8 cellular contexts compared by ENCODE assay signal in the genomic region with DNA sequence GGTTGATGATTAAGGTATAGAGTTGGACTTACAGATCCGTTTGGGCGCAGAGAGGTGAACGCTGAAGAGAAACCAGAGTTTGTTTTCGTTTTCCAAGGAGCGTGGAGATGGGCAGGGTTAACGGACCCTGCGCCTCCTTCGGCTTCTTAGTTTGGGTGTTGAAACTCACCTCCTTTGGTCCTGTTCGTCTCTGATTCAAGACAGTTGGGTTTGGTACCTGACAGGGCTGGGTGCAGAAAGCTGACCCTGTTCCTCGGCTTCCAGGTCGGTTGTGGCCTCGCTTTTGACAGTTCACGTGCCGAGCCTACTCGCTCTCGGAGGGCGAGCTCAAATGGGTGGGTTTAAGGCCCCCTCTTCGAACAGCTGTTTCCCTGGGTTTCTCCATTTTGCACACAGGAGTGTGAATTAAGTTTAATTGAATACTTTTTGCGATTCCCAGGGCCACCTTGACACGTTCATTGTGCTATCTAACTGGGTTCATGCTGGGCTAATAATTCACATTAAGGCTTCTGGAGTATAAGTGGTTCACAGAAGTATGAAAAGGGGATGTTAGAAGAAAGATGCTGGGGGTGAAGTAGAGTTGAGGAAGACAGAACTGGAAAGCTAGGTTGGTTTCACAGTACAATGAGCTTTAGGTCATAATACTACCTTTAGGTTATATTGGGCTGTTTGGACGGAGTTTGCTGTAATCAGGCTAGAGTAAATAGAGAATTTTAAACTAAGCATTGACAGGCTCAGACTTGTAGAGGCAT. TPM values are rescaled to one million over a fixed set of nuclear protein-coding genes. Genes with fewer than 3 reads are reported as not detected.
A peak's percentile ranks its signal among the peaks of the same experiment; 100 is the strongest.
DNase-seq lines count a peak whose midpoint lies in the region; ATAC-seq, FAIRE-seq and TF ChIP-seq lines count a peak whose summit lies in the region.

No MANE protein-coding gene starts in this region.

- H3K4me2 ChIP-seq in GM12878 (ENCODE audit: control insufficient read depth, insufficient read depth), result peak overlapping the region; percentile 58

- H3K27me3 ChIP-seq in GM12878 (replicated peaks in 1 of 2; ENCODE audit: control insufficient read depth in 2 of 2, insufficient read depth in 2 of 2, low read length in 1 of 2), result no peaks in the 10 kb centered on the region
- H3K27me3 ChIP-seq in liver (ENCODE audit: control insufficient read depth in 4 of 4, insufficient read depth in 4 of 4, low read length in 3 of 4), result no peaks in the 10 kb centered on the region
- no peaks in the 10 kb centered on the region for H3K27me3 ChIP-seq in thoracic aorta (replicated peaks; ENCODE audit: insufficient read depth)

- H3K27ac ChIP-seq in GM12878 (ENCODE audit: control insufficient read depth, insufficient read depth) (peak overlapping the region; percentile 86), liver (ENCODE audit: low read depth in 1 of 2, low read length in 2 of 2) (peak overlapping the region; percentile 100), thoracic aorta (peak overlapping the region; percentile 65 to 99)

- SMC1A ChIA-PET in GM12878 (lab: Charles Lee; ENCODE audit: uncharacterized antibody, unreplicated experiment), result interaction anchor here (0.7 to 4.0 kb wide), 11 partner anchors 10 to 178 kb away, joined by 3 to 24 read pairs (median 4); no protein-coding TSS in a partner anchor

- FAIRE-seq in GM12878 (lab: Jason Lieb, UNC), result no peak

- POLR2A ChIA-PET in GM12878 (lab: Charles Lee), result interaction anchor here (0.6 to 3.2 kb wide), 5 partner anchors 9 to 144 kb away, joined by 3 to 17 read pairs (median 3); no protein-coding TSS in a partner anchor

- intact Hi-C loops in GM12878 (cut with micrococcal nuclease; ENCODE audit: unreplicated experiment), result loop anchor here (5.0 kb wide), 1 partner anchor 246 kb away; no protein-coding TSS in a partner anchor

- BruUV-seq in GM12878 (replicated peaks; lab: Mats Ljungman, UMichigan), result TSS peak; percentile 73

- H3K9ac ChIP-seq in GM12878 (ENCODE audit: control insufficient read depth, insufficient read depth, low read length), result peak overlapping the region; percentile 91
- H3K9ac ChIP-seq in liver (ENCODE audit: low read depth in 1 of 2, low read length in 2 of 2), result peak overlapping the region; percentile 61 to 98

- H3K4me3 ChIP-seq in GM12878 (peak overlapping the region; percentile 91), liver (ENCODE audit: low read depth in 1 of 3, low read length in 3 of 3) (peak overlapping the region; percentile 67 to 91 (median 90)), thoracic aorta (peak overlapping the region; percentile 96)

- TF ChIP-seq EP300 in GM12878 (IDR thresholded peaks at IDR 0.05; ENCODE audit: borderline replicate concordance in 1 of 2, control insufficient read depth in 1 of 2, low read depth in 2 of 2, low read length in 2 of 2), result no peak

- ATAC-seq in GM12878 (peak; percentile 16), thoracic aorta (ENCODE audit: insufficient number of reproducible peaks, low FRiP score, low read depth) (no peak), GM19023 (IDR thresholded peaks at IDR 0.05; ENCODE audit: unreplicated experiment) (no peak)

- no peak for TF ChIP-seq RAD21 in GM12878 (IDR thresholded peaks at IDR 0.05; ENCODE audit: insufficient read depth, low read depth, low read length)
- TF ChIP-seq RAD21 in liver (IDR thresholded peaks at IDR 0.05), result no peak

- in situ Hi-C loops in GM12878 (cut with MboI), result no loop called here

- TF ChIP-seq POLR2A in GM12878 (IDR thresholded peaks at IDR 0.05; ENCODE audit: low read depth, low read length), result no peak

- no peaks in the 10 kb centered on the region for H4K20me1 ChIP-seq in GM12878 (ENCODE audit: control insufficient read depth, insufficient read depth)

- under 1% methylated on average over 21 of the region's 21 CpGs for WGBS in GM12878 (ENCODE audit: insufficient coverage, insufficient replicate concordance, low lambda C conversion rate, missing lambda C conversion rate)
- under 1% methylated on average over 21 of the region's 21 CpGs for WGBS in liver

- peaks cover 78% of the 10 kb centered on the region for H3K79me2 ChIP-seq in GM12878 (ENCODE audit: control insufficient read depth, insufficient read depth, low read length)

- RAD21 ChIA-PET in GM12878 (lab: Charles Lee; ENCODE audit: unreplicated experiment), result interaction anchor here (0.6 to 2.0 kb wide), 8 partner anchors 9 to 178 kb away, joined by 3 to 7 read pairs (median 3); partner anchors contain the start of gene ALOX5AP

- H3K4me1 ChIP-seq in GM12878 (ENCODE audit: control insufficient read depth, insufficient read depth, low read length) (0 out of 2 replicates have a peak, but pooled peaks cover 4% of the 10 kb centered on the region), liver (ENCODE audit: control insufficient read depth in 4 of 4, insufficient read depth in 4 of 4, low read length in 3 of 4) (peaks cover 4 to 25% (median 12%) of the 10 kb centered on the region in 4 donors), thoracic aorta (ENCODE audit: control insufficient read depth in 1 of 2, low read depth in 2 of 2) (peaks cover 19 to 43% of the 10 kb centered on the region in 2 donors)

- CTCF ChIA-PET in GM12878 (lab: Yijun Ruan, JAX), result interaction anchor here (1.0 to 1.4 kb wide), 4 partner anchors 17 to 426 kb away, joined by 3 read pairs; no protein-coding TSS in a partner anchor

- no peak for TF ChIP-seq CTCF in GM10266 (IDR thresholded peaks at IDR 0.05; ENCODE audit: control insufficient read depth, insufficient read depth, low read depth, missing control alignments)
- TF ChIP-seq CTCF in GM12878 (IDR thresholded peaks at IDR 0.05 in 2 of 3, conservative IDR thresholded peaks at IDR 0.05 in 1 of 3; ENCODE audit: control insufficient read depth in 2 of 3, extremely low read depth in 1 of 3, insufficient read depth in 1 of 3, low read depth in 3 of 3, low read length in 3 of 3), result no peak
- TF ChIP-seq CTCF in liver (IDR thresholded peaks at IDR 0.05; ENCODE audit: low read depth, low read length, missing input control), result no peak
- no peak for TF ChIP-seq CTCF in thoracic aorta (IDR thresholded peaks at IDR 0.05)

- peak overlapping the region; percentile 92 for H2AFZ ChIP-seq in GM12878 (ENCODE audit: control insufficient read depth, low read depth, low read length)

- peaks cover 2 to 3% of the 10 kb centered on the region in 2 experiments; a peak in 3 of 4 replicates for H3K36me3 ChIP-seq in GM12878 (ENCODE audit: control insufficient read depth in 2 of 2, insufficient read depth in 2 of 2, low read length in 1 of 2)
- peaks cover 0 to 8% (median under 1%) of the 10 kb centered on the region in 4 donors for H3K36me3 ChIP-seq in liver (ENCODE audit: control insufficient read depth in 4 of 4, insufficient read depth in 3 of 4, low read depth in 1 of 4, low read length in 3 of 4)
- H3K36me3 ChIP-seq in thoracic aorta, result no peaks in the 10 kb centered on the region

- H3K9me3 ChIP-seq in GM12878 (replicated peaks; ENCODE audit: control insufficient read depth, insufficient read depth, low read length) (no peaks in the 10 kb centered on the region), liver (ENCODE audit: control insufficient read depth in 4 of 4, low read length in 3 of 4) (no peaks in the 10 kb centered on the region), thoracic aorta (no peaks in the 10 kb centered on the region)

- DNase-seq in A172 (ENCODE audit: low spot score), result peak; percentile 2
- peak; percentile 13 for DNase-seq in GM10266 (ENCODE audit: extremely low spot score)
- DNase-seq in NAMALWA (ENCODE audit: low spot score), result peak; percentile 66
- no peak for DNase-seq in GM12878 (ENCODE audit: low read depth, low spot score)
- DNase-seq in thoracic aorta (ENCODE audit: low spot score), result no peak
- DNase-seq in NCI-H1694 (lab: John Stamatoyannopoulos, UW), result no peak

TF ChIP-seq in GM12878, 131 proteins besides CTCF, POLR2A, EP300 and RAD21 (continues in another document):
- TF ChIP-seq NFIC (IDR thresholded peaks at IDR 0.05; ENCODE audit: low read depth, low read length), result 0 out of 2 replicates have a peak, but pooled peaks have one; percentile 5
- TF ChIP-seq PAX8 (IDR thresholded peaks at IDR 0.05), result 0 out of 2 replicates have a peak, but pooled peaks have one; percentile 29
- TF ChIP-seq MEF2A (IDR thresholded peaks at IDR 0.05; ENCODE audit: insufficient read depth, low read depth, low read length), result 0 out of 2 replicates have a peak, but pooled peaks have one; percentile 4
- no peak for TF ChIP-seq CREM (IDR thresholded peaks at IDR 0.05; ENCODE audit: low read depth)
- peak; percentile 75 to 87 for TF ChIP-seq BHLHE40 (IDR thresholded peaks at IDR 0.05; ENCODE audit: borderline replicate concordance in 1 of 2, low read depth in 2 of 2, low read length in 1 of 2)

TF ChIP-seq in liver, 16 proteins besides CTCF, POLR2A, EP300 and RAD21:
- TF ChIP-seq FOXA1 (IDR thresholded peaks at IDR 0.05) (no peak), RXRA (IDR thresholded peaks at IDR 0.05) (peak in 1 of 2 donors; percentile 11), TAF1 (conservative IDR thresholded peaks at IDR 0.05) (peak; percentile 40)
TF ChIP-seq in liver: peak in this region for 2.

RNA-seq across cellular contexts. Expression of gene USPL1, which starts 0.6 kb away (rescaled TPM):
- total RNA-seq in A172 (2014; rRNA removed; shearing (Covaris generic)), result 16.8 and 17.0 TPM in 2 replicates
- total RNA-seq in GM12878 (2013; cell fraction: nucleolus; rRNA removed), result 44.5 and 46.1 TPM in 2 replicates
- total RNA-seq in GM12878 (2014; rRNA removed), result 15.5 and 18.4 TPM in 2 replicates
- 16.5 and 17.5 TPM in 2 replicates for total RNA-seq in GM12878 (2014; rRNA removed; fragmentation: Illumina TruSeq; extraction: Trizol)
- 14.3 and 16.2 TPM in 2 replicates for total RNA-seq in GM12878 (2021)
- polyA plus RNA-seq in GM12878 (2011; ENCODE audit: low read depth), result 7.9 TPM
- polyA plus RNA-seq in GM12878 (2011; rRNA removed), result 21.7 and 30.6 TPM in 2 replicates
- 9.6 and 11.6 TPM in 2 replicates for polyA plus RNA-seq in GM12878 (2011; cell fraction: cytosol; rRNA removed)
- polyA plus RNA-seq in GM12878 (2011; cell fraction: nucleus; rRNA removed), result 17.2 and 25.2 TPM in 2 replicates
- polyA plus RNA-seq in GM12878 (2012), result 8.0 and 11.1 TPM in 2 replicates
- polyA plus RNA-seq in GM12878 (2014; fragmentation: Illumina TruSeq; extraction: Trizol), result 23.2 and 26.2 TPM in 2 replicates
- polyA plus RNA-seq in GM12878 (2014; fragmentation: Nextera tagmentation; extraction: Ambion mirVana), result 1 to 10 TPM; 7.9 to 8.0 TPM
- polyA plus RNA-seq in GM12878 (2014; rRNA removed), result 14.2 and 16.7 TPM in 2 replicates
- polyA plus RNA-seq in GM12878 (2016; fragmentation: Nextera tagmentation; extraction: Ambion mirVana), result 10 to 100 TPM in 1 of 2 experiments, 1 to 10 TPM in 1; 9.1 to 12.0 TPM
- polyA minus RNA-seq in GM12878 (2011; rRNA and poly(A)+ RNA removed), result 14.4 and 21.4 TPM in 2 replicates
- polyA minus RNA-seq in GM12878 (2011; cell fraction: cytosol; rRNA and poly(A)+ RNA removed), result 7.3 and 7.6 TPM in 2 replicates
- 16.7 and 21.0 TPM in 2 replicates for polyA minus RNA-seq in GM12878 (2011; cell fraction: nucleus; rRNA and poly(A)+ RNA removed)
- total RNA-seq in liver, result 10 to 100 TPM; 11.3 to 13.0 TPM
- polyA plus RNA-seq in liver, result 1 to 10 TPM; 4.1 to 5.2 TPM
- 10 to 100 TPM; 20.7 to 25.3 TPM for total RNA-seq in thoracic aorta

Comparison
In these comparisons a context has a peak if more than half of its experiments do, and no peak if none do; other contexts are left out.
1. DNase-seq: peak in A172 (single experiment), GM10266 (single experiment) and NAMALWA (single experiment); none in GM12878 (single experiment), thoracic aorta (single experiment) and NCI-H1694 (single experiment).
2. Peak in every context shown above with its lines, with median percentiles within 50 percentile points of each other: H3K27ac ChIP-seq and H3K4me3 ChIP-seq.